20 cellular contexts compared by ENCODE assay signal in the genomic region with DNA sequence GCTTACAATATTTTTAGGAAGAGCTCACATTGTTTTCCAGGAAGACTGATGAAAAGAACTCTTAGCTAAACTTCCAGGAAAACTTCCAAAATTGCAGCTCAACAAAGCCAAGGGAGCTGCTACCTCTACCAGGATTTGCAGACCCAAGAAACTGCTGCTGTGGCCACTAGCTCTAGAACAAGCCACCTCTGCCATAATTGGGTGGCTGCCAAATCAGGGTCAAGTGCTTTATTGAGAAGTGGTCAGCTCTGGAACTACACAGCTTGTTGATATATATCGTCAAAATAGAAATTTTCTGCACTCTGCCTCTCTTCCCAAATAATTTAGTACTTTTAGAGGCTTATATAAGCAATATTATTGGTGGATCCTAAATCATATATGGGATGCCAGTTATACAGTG.
DNase-seq lines count a peak whose midpoint lies in the region; ATAC-seq and TF ChIP-seq lines count a peak whose summit lies in the region.
"Had no signal": no experiment of that assay in that cellular context is flagged by ENCODE, and none has a peak within 500 bp of the region (broad histone marks: within the 10 kb centered on the region; RNA-seq: fewer than 3 reads in every experiment).

No MANE protein-coding gene starts in this region.

- H3K4me1 Mint-ChIP-seq in activated T-cell treated with anti-CD3 and anti-CD28 coated beads, Interleukin-2, amount 50 U/mL, for 72 hours (ENCODE audit: low read depth), result no peaks in the 10 kb centered on the region
- H3K4me1 Mint-ChIP-seq: IgD-negative memory B cell; neural crest cell; stimulated activated naive CD8-positive, alpha-beta T cell treated with anti-CD3 and anti-CD28 coated beads, Interleukin-15, amount 100 ng/mL, for 72 hours had no signal

- no peak overlapping the region for H3K27ac Mint-ChIP-seq in activated T-cell treated with anti-CD3 and anti-CD28 coated beads, Interleukin-2, amount 50 U/mL, for 72 hours
- H3K27ac Mint-ChIP-seq: HFFc6; IgD-negative memory B cell; stimulated activated naive CD8-positive, alpha-beta T cell treated with anti-CD3 and anti-CD28 coated beads, Interleukin-15, amount 100 ng/mL, for 72 hours had no signal

- DNase-seq in COLO668 (lab: John Stamatoyannopoulos, UW; ENCODE audit: unreplicated experiment) (peak; percentile 7), GM12865 (ENCODE audit: low read depth) (peak; percentile 20), SHP77 (lab: John Stamatoyannopoulos, UW) (peak; percentile 70 to 81), glomerular visceral epithelial cell (ENCODE audit: extremely low spot score) (peak; percentile 0), islet precursor cell (no peak), mesenteric fat pad (ENCODE audit: low spot score) (no peak)
- no peak for DNase-seq in activated T-cell treated with anti-CD3 and anti-CD28 coated beads, Interleukin-2, amount 50 U/mL, for 72 hours
- DNase-seq: activated gamma-delta T cell treated with Interleukin-2 at 50 U/mL for 16 hours; cerebellar nuclear complex; foreskin keratinocyte; HFFc6; NCI-H2081 treated with DMSO at 0.1 percent for 48 hours; NCI-H446; posterior cingulate gyrus; stimulated activated naive CD8-positive, alpha-beta T cell treated with anti-CD3 and anti-CD28 coated beads, Interleukin-15, amount 100 ng/mL, for 72 hours; tibial artery had no signal

- no peak for ATAC-seq in HG03565 (IDR thresholded peaks at IDR 0.05; ENCODE audit: unreplicated experiment)
- no peak for ATAC-seq in activated T-cell treated with anti-CD3 and anti-CD28 coated beads, Interleukin-2, amount 50 U/mL, for 72 hours (replicated peaks in 1 of 2)
- ATAC-seq: body of pancreas; foreskin keratinocyte; stimulated activated naive CD8-positive, alpha-beta T cell treated with anti-CD3 and anti-CD28 coated beads, Interleukin-15, amount 100 ng/mL, for 72 hours had no signal

- no peaks in the 10 kb centered on the region for H3K27me3 Mint-ChIP-seq in activated T-cell treated with anti-CD3 and anti-CD28 coated beads, Interleukin-2, amount 50 U/mL, for 72 hours (ENCODE audit: low read depth)
- H3K27me3 Mint-ChIP-seq: IgD-negative memory B cell; stimulated activated naive CD8-positive, alpha-beta T cell treated with anti-CD3 and anti-CD28 coated beads, Interleukin-15, amount 100 ng/mL, for 72 hours had no signal

- H3K4me3 Mint-ChIP-seq in activated T-cell treated with anti-CD3 and anti-CD28 coated beads, Interleukin-2, amount 50 U/mL, for 72 hours, result no peak overlapping the region
- H3K4me3 Mint-ChIP-seq: HFFc6; IgD-negative memory B cell; neural crest cell; stimulated activated naive CD8-positive, alpha-beta T cell treated with anti-CD3 and anti-CD28 coated beads, Interleukin-15, amount 100 ng/mL, for 72 hours had no signal

- peaks cover 1 to 2% of the 10 kb centered on the region in 2 donors for H3K9me3 Mint-ChIP-seq in activated T-cell treated with anti-CD3 and anti-CD28 coated beads, Interleukin-2, amount 50 U/mL, for 72 hours
- H3K9me3 Mint-ChIP-seq: neural crest cell; stimulated activated naive CD8-positive, alpha-beta T cell treated with anti-CD3 and anti-CD28 coated beads, Interleukin-15, amount 100 ng/mL, for 72 hours had no signal

- no peak for TF ChIP-seq CTCF in GM12865 (IDR thresholded peaks at IDR 0.05; ENCODE audit: insufficient read depth, low read depth, low read length, missing control alignments)

- H3K4me3 ChIP-seq in GM12865 (ENCODE audit: low read depth, low read length), result no peak overlapping the region
- H3K4me3 ChIP-seq: body of pancreas, tibial artery had no signal

- H3K36me3 Mint-ChIP-seq in activated T-cell treated with anti-CD3 and anti-CD28 coated beads, Interleukin-2, amount 50 U/mL, for 72 hours (ENCODE audit: insufficient read depth in 2 of 2), result peaks cover 0 to 3% of the 10 kb centered on the region in 2 donors
- H3K36me3 Mint-ChIP-seq: IgD-negative memory B cell had no signal

Comparison
In these comparisons a context has a peak if more than half of its experiments do, and no peak if none do; other contexts are left out.
1. DNase-seq: peak in COLO668 (single experiment), GM12865 (single experiment), SHP77 (2 of 2) and glomerular visceral epithelial cell (single experiment); none in islet precursor cell (single experiment), mesenteric fat pad (single experiment) and activated T-cell treated with anti-CD3 and anti-CD28 coated beads, Interleukin-2, amount 50 U/mL, for 72 hours (0 of 2).